ENCODE assay signal across 8 cellular contexts in genomic region chr12:42023733-42024494, GRCh38.
DNase-seq lines count a peak whose midpoint lies in the region; ATAC-seq and TF ChIP-seq lines count a peak whose summit lies in the region.

No MANE protein-coding gene starts in this region.

- TF ChIP-seq CTCF in lower lobe of right lung (IDR thresholded peaks at IDR 0.05), result peak; percentile 96

- H3K79me2 ChIP-seq in ACC112 (ENCODE audit: control insufficient read depth, insufficient read depth, low read length, unreplicated experiment), result no peaks in the 10 kb centered on the region

- no peak overlapping the region for H3K27ac ChIP-seq in ACC112 (ENCODE audit: low read depth, low read length)
- H3K27ac ChIP-seq in lower lobe of right lung, result no peak overlapping the region

- peak overlapping the region; percentile 54 for H3K4me3 Mint-ChIP-seq in activated CD4-positive, alpha-beta T cell treated with anti-CD3 and anti-CD28 coated beads, Interleukin-2, amount 10 ng/mL, durations not matched to agents 7 days and 5 days

- DNase-seq in NCI-H226 (peak; percentile 45), dermis microvascular lymphatic vessel endothelial cell (ENCODE audit: low read depth in 2 of 2) (peak; percentile 57 to 73), lower lobe of right lung (peak; percentile 73)
- DNase-seq in activated CD4-positive, alpha-beta T cell treated with anti-CD3 and anti-CD28 coated beads, Interleukin-2, amount 10 ng/mL, durations not matched to agents 7 days and 5 days, result peak; percentile 71
- peak; percentile 15 to 62 (median 40) for DNase-seq in stimulated activated CD4-positive, alpha-beta T cell treated with anti-CD3 and anti-CD28 coated beads, TNF-alpha, amount 100 ng/mL, for 1 hour (ENCODE audit: low read depth in 3 of 3, low spot score in 1 of 3)

- ATAC-seq in GM18508 (IDR thresholded peaks at IDR 0.05; ENCODE audit: insufficient read depth, unreplicated experiment), result peak; percentile 90
- ATAC-seq in HG03045 (IDR thresholded peaks at IDR 0.05; ENCODE audit: unreplicated experiment), result peak; percentile 71
- ATAC-seq in lower lobe of right lung, result peak; percentile 88 to 92

- H3K36me3 ChIP-seq in ACC112 (ENCODE audit: insufficient read depth, low read length) (no peaks in the 10 kb centered on the region), lower lobe of right lung (no peaks in the 10 kb centered on the region)

- H3K27ac Mint-ChIP-seq in activated CD4-positive, alpha-beta T cell treated with anti-CD3 and anti-CD28 coated beads, Interleukin-2, amount 10 ng/mL, durations not matched to agents 7 days and 5 days, result peak overlapping the region; percentile 52

- H3K4me3 ChIP-seq in ACC112 (ENCODE audit: low read depth, low read length) (peak overlapping the region; percentile 71), lower lobe of right lung (peak overlapping the region; percentile 37)

- H3K27me3 Mint-ChIP-seq in activated CD4-positive, alpha-beta T cell treated with anti-CD3 and anti-CD28 coated beads, Interleukin-2, amount 10 ng/mL, durations not matched to agents 7 days and 5 days, result no peaks in the 10 kb centered on the region

- intact Hi-C loops in lower lobe of right lung (cut with DNase I), result loop anchor here (5.0 kb wide), 1 partner anchor 747 kb away; no protein-coding TSS in a partner anchor

- H3K4me1 ChIP-seq in ACC112 (ENCODE audit: control insufficient read depth, insufficient read depth, low read length, unreplicated experiment) (no peaks in the 10 kb centered on the region), lower lobe of right lung (no peaks in the 10 kb centered on the region)

- no peaks in the 10 kb centered on the region for H3K9me3 Mint-ChIP-seq in activated CD4-positive, alpha-beta T cell treated with anti-CD3 and anti-CD28 coated beads, Interleukin-2, amount 10 ng/mL, durations not matched to agents 7 days and 5 days

- peaks cover 13% of the 10 kb centered on the region; the same call in 1 of the 2 replicates for H3K27me3 ChIP-seq in ACC112 (ENCODE audit: insufficient read depth, low read length)
- no peaks in the 10 kb centered on the region for H3K27me3 ChIP-seq in lower lobe of right lung (ENCODE audit: low read depth)

- H3K9me3 ChIP-seq in lower lobe of right lung, result no peaks in the 10 kb centered on the region

- POLR2A ChIA-PET in activated CD4-positive, alpha-beta T cell treated with anti-CD3 and anti-CD28 coated beads, Interleukin-2, amount 10 ng/mL, durations not matched to agents 7 days and 5 days (lab: Charles Lee), result no interaction called here

- peak overlapping the region; percentile 78 for H2AFZ ChIP-seq in ACC112 (ENCODE audit: low read length, unreplicated experiment)

- no peaks in the 10 kb centered on the region for H3K36me3 Mint-ChIP-seq in activated CD4-positive, alpha-beta T cell treated with anti-CD3 and anti-CD28 coated beads, Interleukin-2, amount 10 ng/mL, durations not matched to agents 7 days and 5 days (ENCODE audit: low read depth)

- CTCF ChIA-PET in activated CD4-positive, alpha-beta T cell treated with anti-CD3 and anti-CD28 coated beads, Interleukin-2, amount 10 ng/mL, durations not matched to agents 7 days and 5 days (lab: Charles Lee), result interaction anchor here (0.6 to 1.4 kb wide), 5 partner anchors 9 to 348 kb away, joined by 3 to 4 read pairs (median 3); no protein-coding TSS in a partner anchor

- peaks cover 8% of the 10 kb centered on the region for H3K4me1 Mint-ChIP-seq in activated CD4-positive, alpha-beta T cell treated with anti-CD3 and anti-CD28 coated beads, Interleukin-2, amount 10 ng/mL, durations not matched to agents 7 days and 5 days
